In genomic region chr10:72011016-72011415, GRCh38 we compare ENCODE assay signal across 19 cellular contexts. TPM values are rescaled to one million over a fixed set of nuclear protein-coding genes. Genes with fewer than 3 reads are reported as not detected.
A peak's percentile ranks its signal among the peaks of the same experiment; 100 is the strongest.
DNase-seq lines count a peak whose midpoint lies in the region; ATAC-seq and TF ChIP-seq lines count a peak whose summit lies in the region.
"Had no signal": no experiment of that assay in that cellular context is flagged by ENCODE, and none has a peak within 500 bp of the region (broad histone marks: within the 10 kb centered on the region; RNA-seq: fewer than 3 reads in every experiment).

No MANE protein-coding gene starts in this region.

- H3K36me3 Mint-ChIP-seq in chondrocyte (ENCODE audit: low read depth) (peaks cover 25% of the 10 kb centered on the region), neural crest cell (ENCODE audit: low read depth) (peaks cover 17% of the 10 kb centered on the region), natural killer cell (no peaks in the 10 kb centered on the region)
- H3K36me3 Mint-ChIP-seq: CD8-positive, alpha-beta memory T cell had no signal

- no peak overlapping the region for H4K8ac ChIP-seq in IMR-90 (ENCODE audit: low read depth in 2 of 2, low read length in 2 of 2)

- in situ Hi-C loops in IMR-90 (cut with MboI; ENCODE audit: low sequenced_read_pairs): no loop called here

- H3K9me3 Mint-ChIP-seq in chondrocyte (ENCODE audit: low read depth) (no peaks in the 10 kb centered on the region), neural crest cell (no peaks in the 10 kb centered on the region), natural killer cell (no peaks in the 10 kb centered on the region)
- H3K9me3 Mint-ChIP-seq: CD8-positive, alpha-beta memory T cell had no signal

- H3K79me1 ChIP-seq in IMR-90 (ENCODE audit: low read depth in 1 of 2, low read length in 2 of 2): peaks cover 18 to 35% of the 10 kb centered on the region in 2 experiments

- H3K9ac ChIP-seq in IMR-90 (ENCODE audit: low read depth, low read length): no peak overlapping the region

- H3K27ac Mint-ChIP-seq in chondrocyte (ENCODE audit: unreplicated experiment) (peak overlapping the region; percentile 99), neural crest cell (ENCODE audit: unreplicated experiment) (peak overlapping the region; percentile 36), natural killer cell (no peak overlapping the region)
- H3K27ac Mint-ChIP-seq: CD8-positive, alpha-beta memory T cell had no signal

- no TSS peak for BruUV-seq in IMR-90 (replicated peaks; lab: Mats Ljungman, UMichigan)

- no peak for TF ChIP-seq CTCF in IMR-90 (conservative IDR thresholded peaks at IDR 0.05; ENCODE audit: low read depth, low read length)
- TF ChIP-seq CTCF in chondrocyte (IDR thresholded peaks at IDR 0.05): no peak
- no peak for TF ChIP-seq CTCF in neural crest cell (conservative IDR thresholded peaks at IDR 0.05)
- TF ChIP-seq CTCF in natural killer cell (IDR thresholded peaks at IDR 0.05): no peak

- no peak overlapping the region for H2AK5ac ChIP-seq in IMR-90 (ENCODE audit: low read depth, low read length)

- dilution Hi-C loops in IMR-90 (cut with HindIII; ENCODE audit: low sequenced_read_pairs, unreplicated experiment): no loop called here

- no peak overlapping the region for H2BK5ac ChIP-seq in IMR-90 (ENCODE audit: low read depth, low read length, poor library complexity, severe bottlenecking)

- no peak for TF ChIP-seq RAD21 in IMR-90 (IDR thresholded peaks at IDR 0.05; ENCODE audit: low read length)

- no peak overlapping the region for H3K14ac ChIP-seq in IMR-90 (replicated peaks; ENCODE audit: low read depth, low read length)

- H4K20me1 ChIP-seq in IMR-90 (ENCODE audit: insufficient read depth, low read length): no peaks in the 10 kb centered on the region

- H3K4me1 ChIP-seq in IMR-90 (ENCODE audit: control insufficient read depth, insufficient read depth, low read length): peaks cover 20% of the 10 kb centered on the region

- H3K27ac ChIP-seq in IMR-90 (ENCODE audit: insufficient read depth, low read length): no peak overlapping the region
- H3K27ac ChIP-seq in temporal lobe (ENCODE audit: low read depth, low read length): peak overlapping the region; percentile 99

- no peak overlapping the region for H4K5ac ChIP-seq in IMR-90 (ENCODE audit: low read depth, low read length)

- no peak overlapping the region for H3K18ac ChIP-seq in IMR-90 (ENCODE audit: low read depth, low read length)

- H3K4me3 Mint-ChIP-seq in chondrocyte (ENCODE audit: unreplicated experiment) (no peak overlapping the region), neural crest cell (no peak overlapping the region), natural killer cell (no peak overlapping the region)
- H3K4me3 Mint-ChIP-seq: CD8-positive, alpha-beta memory T cell had no signal

- no peak overlapping the region for H2BK15ac ChIP-seq in IMR-90 (ENCODE audit: low read depth, low read length)

- H3K4me1 Mint-ChIP-seq in chondrocyte (ENCODE audit: low read depth) (peaks cover 44% of the 10 kb centered on the region), neural crest cell (peaks cover 33% of the 10 kb centered on the region), natural killer cell (no peaks in the 10 kb centered on the region)
- H3K4me1 Mint-ChIP-seq: CD8-positive, alpha-beta memory T cell had no signal

- H2AK9ac ChIP-seq in IMR-90 (replicated peaks; ENCODE audit: low read depth, low read length, poor library complexity): no peak overlapping the region

- DNase-seq in IMR-90 (no peak), chondrocyte (ENCODE audit: low spot score) (no peak), neural crest cell (ENCODE audit: low read depth, low spot score) (no peak), DMS153 (lab: John Stamatoyannopoulos, UW) (no peak), natural killer cell (no peak), NCI-H1694 (lab: John Stamatoyannopoulos, UW) (no peak)
- DNase-seq: activated CD4-positive, alpha-beta T cell treated with anti-CD3 and anti-CD28 coated beads for 48 hours; activated CD8-positive, alpha-beta memory T cell treated with anti-CD3 and anti-CD28 coated beads, Interleukin-2, amount 50 U/mL, for 4 hours; activated gamma-delta T cell; amniotic stem cell; CD8-positive, alpha-beta memory T cell; GM23248; NCI-H1436 treated with DMSO at 0.1 percent for 48 hours; NCI-H226; stimulated activated CD4-positive, alpha-beta T cell treated with anti-CD3 and anti-CD28 coated beads, Interleukin-4, amount 100 ng/mL, for 24 hours; SW 1271 had no signal

- no peak overlapping the region for H3K4me3 ChIP-seq in IMR-90 (ENCODE audit: insufficient read depth, low read depth, low read length)
- H3K4me3 ChIP-seq: GM23248 had no signal

- peaks cover 21% of the 10 kb centered on the region for H3K36me3 ChIP-seq in IMR-90 (ENCODE audit: control insufficient read depth, insufficient read depth, low read length)

- no peak overlapping the region for H2BK20ac ChIP-seq in IMR-90 (ENCODE audit: low read depth, low read length)

- intact Hi-C loops in IMR-90 (cut with micrococcal nuclease): no loop called here
- intact Hi-C loops in natural killer cell (cut with micrococcal nuclease): no loop called here

- H3K27me3 Mint-ChIP-seq in chondrocyte (ENCODE audit: low read depth) (no peaks in the 10 kb centered on the region), neural crest cell (ENCODE audit: low read depth) (no peaks in the 10 kb centered on the region), natural killer cell (ENCODE audit: low read depth in 2 of 2) (no peaks in the 10 kb centered on the region)

- no peaks in the 10 kb centered on the region for H3K9me3 ChIP-seq in IMR-90 (ENCODE audit: control insufficient read depth, insufficient read depth, low read length)

- no peaks in the 10 kb centered on the region for H3K27me3 ChIP-seq in IMR-90 (ENCODE audit: control insufficient read depth, insufficient read depth, low read length)

- peaks cover 35% of the 10 kb centered on the region for H3K9me1 ChIP-seq in IMR-90 (ENCODE audit: insufficient read depth, low read length)

- WGBS in IMR-90 (ENCODE audit: extremely low coverage in 2 of 2, insufficient read length in 1 of 2), 2 experiments: 83% methylated on average over 2 of the region's 9 CpGs; no CpG with 5 or more reads in 1 of the 2 experiments

- POLR2A ChIA-PET in IMR-90 (lab: Charles Lee; ENCODE audit: unreplicated experiment): no interaction called here

- CTCF ChIA-PET in IMR-90 (lab: Yijun Ruan, JAX): interaction anchor here (0.8 to 1.5 kb wide), 2 partner anchors 25 to 37 kb away, joined by 3 to 4 read pairs; no protein-coding TSS in a partner anchor

- ATAC-seq in IMR-90 (ENCODE audit: low read depth) (no peak), HG02571 (IDR thresholded peaks at IDR 0.05; ENCODE audit: unreplicated experiment) (no peak), natural killer cell (no peak)
- ATAC-seq: HepG2 had no signal

- H3K56ac ChIP-seq in IMR-90 (ENCODE audit: extremely low read depth, insufficient read depth, low read length): no peak overlapping the region

- no peak overlapping the region for H3K4me2 ChIP-seq in IMR-90 (ENCODE audit: low read depth, low read length)

- peak overlapping the region; percentile 95; the same call in 1 of the 2 replicates for H3K4ac ChIP-seq in IMR-90 (ENCODE audit: low read depth, low read length)

- H2BK120ac ChIP-seq in IMR-90 (ENCODE audit: low read depth, low read length): no peak overlapping the region

- H2AFZ ChIP-seq in IMR-90 (replicated peaks; ENCODE audit: low read length, poor library complexity): no peak overlapping the region
- H2AFZ ChIP-seq: GM23248 had no signal

- no peak overlapping the region for H3K23ac ChIP-seq in IMR-90 (ENCODE audit: low read depth, low read length)

- TF ChIP-seq POLR2A in IMR-90 (IDR thresholded peaks at IDR 0.05; ENCODE audit: low read depth, low read length): no peak

- H4K91ac ChIP-seq in IMR-90 (ENCODE audit: insufficient read depth, low read depth, low read length): no peak overlapping the region

TF ChIP-seq in IMR-90, 13 proteins besides CTCF, POLR2A, EP300 and RAD21:
- no peak for TF ChIP-seq MAFK (IDR thresholded peaks at IDR 0.05; ENCODE audit: low read depth, low read length)
- TF ChIP-seq SMC3 (IDR thresholded peaks at IDR 0.05; ENCODE audit: low read depth, low read length): no peak
- no peak for TF ChIP-seq CEBPB (IDR thresholded peaks at IDR 0.05; ENCODE audit: low read depth, low read length)
- no peak for TF ChIP-seq NFE2L2 (IDR thresholded peaks at IDR 0.05; ENCODE audit: low read depth, low read length)
- TF ChIP-seq CHD1 (IDR thresholded peaks at IDR 0.05; ENCODE audit: low read depth, low read length): no peak
- no peak for TF ChIP-seq USF2 (IDR thresholded peaks at IDR 0.05; ENCODE audit: low read depth, low read length)
- no peak for TF ChIP-seq FOS (IDR thresholded peaks at IDR 0.05; ENCODE audit: low read depth, low read length)
- no peak for TF ChIP-seq MXI1 (IDR thresholded peaks at IDR 0.05; ENCODE audit: borderline replicate concordance, low read depth, low read length)
TF ChIP-seq in IMR-90: peak in this region for 0.

RNA-seq across cellular contexts. Expression of gene CHST3, which starts 46.8 kb away (rescaled TPM):
- total RNA-seq in IMR-90 (2012; rRNA removed): 9.0 and 10.6 TPM in 2 replicates
- polyA plus RNA-seq in IMR-90 (2012; rRNA removed): 8.6 and 9.1 TPM in 2 replicates
- polyA plus RNA-seq in IMR-90 (2012; cell fraction: cytosol; rRNA removed): 5.5 and 6.1 TPM in 2 replicates
- 5.5 and 7.2 TPM in 2 replicates for polyA plus RNA-seq in IMR-90 (2012; cell fraction: nucleus; rRNA removed; ENCODE audit: low replicate concordance)
- total RNA-seq in chondrocyte: 43.9 to 65.4 TPM (median 63.2 TPM) in 3 replicates
- 24.5 and 25.8 TPM in 2 replicates for total RNA-seq in neural crest cell
- 5.4 TPM for total RNA-seq in temporal lobe
- total RNA-seq in natural killer cell: not detected
- polyA plus RNA-seq: CD8-positive, alpha-beta memory T cell had no signal

Comparison
In these comparisons a context has a peak if more than half of its experiments do, and no peak if none do; other contexts are left out.
1. H3K27ac Mint-ChIP-seq: peak in chondrocyte (single experiment) and neural crest cell (single experiment); none in natural killer cell (0 of 2).